In genomic region chr15:68277605-68278344, GRCh38 we compare ENCODE assay signal across 8 cellular contexts. TPM values are rescaled to one million over a fixed set of nuclear protein-coding genes. Genes with fewer than 3 reads are reported as not detected.
DNase-seq lines count a peak whose midpoint lies in the region; ATAC-seq and TF ChIP-seq lines count a peak whose summit lies in the region.

TSS of gene FEM1B (plus strand) at chr15:68277745. CDS start at chr15:68278418, 673 bp downstream.

- peak; percentile 47 for TF ChIP-seq POLR2A in prostate gland (IDR thresholded peaks at IDR 0.05)

- ATAC-seq in GM18498 (IDR thresholded peaks at IDR 0.05; ENCODE audit: unreplicated experiment) (peak; percentile 84), HG02885 (IDR thresholded peaks at IDR 0.05; ENCODE audit: poor library complexity, unreplicated experiment) (peak; percentile 77), left cardiac atrium (peak; percentile 90 to 91)

- H3K27me3 Mint-ChIP-seq in T-helper 1 cell treated with Interleukin-12 subunit alpha and Interleukin-12 subunit beta and Interleukin-4 antibody, amounts not matched to agents 30 μg/mL and 1 μg/mL, for 36 hours (ENCODE audit: low read depth) = peaks cover 3% of the 10 kb centered on the region

- H3K36me3 Mint-ChIP-seq in T-helper 1 cell treated with Interleukin-12 subunit alpha and Interleukin-12 subunit beta and Interleukin-4 antibody, amounts not matched to agents 30 μg/mL and 1 μg/mL, for 36 hours (ENCODE audit: low read depth) = peaks cover 16% of the 10 kb centered on the region

- peak within 1 kb of the TSS; percentile 97 for H3K4me3 Mint-ChIP-seq in T-helper 1 cell treated with Interleukin-12 subunit alpha and Interleukin-12 subunit beta and Interleukin-4 antibody, amounts not matched to agents 30 μg/mL and 1 μg/mL, for 36 hours

- H3K4me3 ChIP-seq in prostate gland = peak within 1 kb of the TSS; percentile 85 to 95

- peak within 1 kb of the TSS; percentile 95 for H3K27ac Mint-ChIP-seq in T-helper 1 cell treated with Interleukin-12 subunit alpha and Interleukin-12 subunit beta and Interleukin-4 antibody, amounts not matched to agents 30 μg/mL and 1 μg/mL, for 36 hours

- peak within 1 kb of the TSS; percentile 97 to 98 for H3K27ac ChIP-seq in prostate gland

- under 1% methylated on average over 57 of the region's 85 CpGs for WGBS in prostate gland

- peaks cover 3% of the 10 kb centered on the region for H3K4me1 ChIP-seq in prostate gland (replicated peaks)

- intact Hi-C loops in left cardiac atrium (cut with DNase I) = no loop called here
- intact Hi-C loops in prostate gland (cut with DNase I) = loop anchor here (5.0 kb wide), 1 partner anchor 540 kb away; no protein-coding TSS in a partner anchor

- H3K9me3 Mint-ChIP-seq in T-helper 1 cell treated with Interleukin-12 subunit alpha and Interleukin-12 subunit beta and Interleukin-4 antibody, amounts not matched to agents 30 μg/mL and 1 μg/mL, for 36 hours = no peaks in the 10 kb centered on the region

- TF ChIP-seq CTCF in prostate gland (IDR thresholded peaks at IDR 0.05) = peak in 1 of 4 experiments; percentile 19

- no peaks in the 10 kb centered on the region for H3K9me3 ChIP-seq in prostate gland

- peak; percentile 74 for DNase-seq in NCI-H1694 treated with DMSO at 0.1 percent for 48 hours (lab: John Stamatoyannopoulos, UW)
- DNase-seq in amniotic stem cell (lab: John Stamatoyannopoulos, UW) = peak; percentile 85
- DNase-seq in left cardiac atrium = peak; percentile 90
- DNase-seq in prostate gland (ENCODE audit: low spot score) = peak; percentile 88
- peak; percentile 94 for DNase-seq in ureter (ENCODE audit: low spot score)

- no peaks in the 10 kb centered on the region for H3K27me3 ChIP-seq in prostate gland (replicated peaks; ENCODE audit: insufficient read depth)

- peaks cover 36% of the 10 kb centered on the region for H3K4me1 Mint-ChIP-seq in T-helper 1 cell treated with Interleukin-12 subunit alpha and Interleukin-12 subunit beta and Interleukin-4 antibody, amounts not matched to agents 30 μg/mL and 1 μg/mL, for 36 hours (ENCODE audit: low read depth)

- no peaks in the 10 kb centered on the region for H3K36me3 ChIP-seq in prostate gland

RNA-seq across cellular contexts. Expression of gene FEM1B, which starts in this region (rescaled TPM):
- total RNA-seq in left cardiac atrium (10 to 100 TPM; 41.1 to 69.7 TPM), prostate gland (10 to 100 TPM; 46.0 to 50.0 TPM), ureter (91.5 TPM)

Comparison
In these comparisons a context has a peak if more than half of its experiments do, and no peak if none do; other contexts are left out.
1. Peak in every context shown above with its lines: DNase-seq, ATAC-seq, H3K4me3 ChIP-seq and H3K27ac ChIP-seq.